13 cellular contexts compared by ENCODE assay signal in genomic region chr4:88705805-88706518, GRCh38. TPM values are rescaled to one million over a fixed set of nuclear protein-coding genes. Genes with fewer than 3 reads are reported as not detected.
DNase-seq lines count a peak whose midpoint lies in the region; ATAC-seq and TF ChIP-seq lines count a peak whose summit lies in the region.
"Had no signal": no experiment of that assay in that cellular context is flagged by ENCODE, and none has a peak within 500 bp of the region (broad histone marks: within the 10 kb centered on the region; RNA-seq: fewer than 3 reads in every experiment).

No MANE protein-coding gene starts in this region.

- WGBS in psoas muscle, 3 donors, result 72 to 78% (median 75%) methylated on average over 3 of the region's 3 CpGs

- CTCF ChIA-PET in CD4-positive, alpha-beta memory T cell (lab: Charles Lee; ENCODE audit: partially characterized antibody), result interaction anchor here (0.9 to 1.3 kb wide), 2 partner anchors 8 to 166 kb away, joined by 3 to 4 read pairs; partner anchors contain the start of gene NAP1L5

- H3K4me3 Mint-ChIP-seq in CD4-positive, alpha-beta memory T cell, result no peak overlapping the region
- H3K4me3 Mint-ChIP-seq: activated naive CD4-positive, alpha-beta T cell treated with anti-CD3 and anti-CD28 coated beads, Interleukin-2, amount 50 U/mL, for 24 hours; CD8-positive, alpha-beta memory T cell; H9; T-helper 1 cell treated with Interleukin-12 subunit alpha and Interleukin-12 subunit beta and Interleukin-4 antibody, amounts not matched to agents 30 μg/mL and 1 μg/mL, for 36 hours had no signal

- peaks cover 34% of the 10 kb centered on the region for H3K36me3 ChIP-seq in CD4-positive, alpha-beta memory T cell (ENCODE audit: insufficient read depth, low read length)
- peaks cover 8 to 46% of the 10 kb centered on the region in 2 donors for H3K36me3 ChIP-seq in psoas muscle (ENCODE audit: insufficient read depth in 1 of 2, low read depth in 1 of 2)

- peaks cover 0 to 5% (median 0%) of the 10 kb centered on the region in 4 donors for H3K4me1 Mint-ChIP-seq in CD4-positive, alpha-beta memory T cell
- H3K4me1 Mint-ChIP-seq: activated naive CD4-positive, alpha-beta T cell treated with anti-CD3 and anti-CD28 coated beads, Interleukin-2, amount 50 U/mL, for 24 hours; CD8-positive, alpha-beta memory T cell; H9 had no signal

- H3K4me3 ChIP-seq in CD4-positive, alpha-beta memory T cell (ENCODE audit: low read length in 2 of 2), result no peak overlapping the region
- H3K4me3 ChIP-seq in psoas muscle, result no peak overlapping the region

- POLR2A ChIA-PET in CD4-positive, alpha-beta memory T cell (lab: Charles Lee; ENCODE audit: partially characterized antibody), result no interaction called here

- H3K27ac Mint-ChIP-seq in CD4-positive, alpha-beta memory T cell, result peak overlapping the region in 4 of 7 donors; percentile 22 to 61 (median 47)
- H3K27ac Mint-ChIP-seq: activated naive CD4-positive, alpha-beta T cell treated with anti-CD3 and anti-CD28 coated beads, Interleukin-2, amount 50 U/mL, for 24 hours; T-helper 1 cell treated with Interleukin-12 subunit alpha and Interleukin-12 subunit beta and Interleukin-4 antibody, amounts not matched to agents 30 μg/mL and 1 μg/mL, for 36 hours had no signal

- no peak overlapping the region for H3K27ac ChIP-seq in CD4-positive, alpha-beta memory T cell (ENCODE audit: low read depth, low read length)
- peak overlapping the region; percentile 68 for H3K27ac ChIP-seq in psoas muscle

- no peaks in the 10 kb centered on the region for H3K27me3 Mint-ChIP-seq in CD4-positive, alpha-beta memory T cell
- H3K27me3 Mint-ChIP-seq: activated naive CD4-positive, alpha-beta T cell treated with anti-CD3 and anti-CD28 coated beads, Interleukin-2, amount 50 U/mL, for 24 hours; CD8-positive, alpha-beta memory T cell had no signal

- peaks cover 0 to 1% (median 0%) of the 10 kb centered on the region in 8 donors for H3K9me3 Mint-ChIP-seq in CD4-positive, alpha-beta memory T cell
- H3K9me3 Mint-ChIP-seq: activated naive CD4-positive, alpha-beta T cell treated with anti-CD3 and anti-CD28 coated beads, Interleukin-2, amount 50 U/mL, for 24 hours; CD8-positive, alpha-beta memory T cell; H9; T-helper 1 cell treated with Interleukin-12 subunit alpha and Interleukin-12 subunit beta and Interleukin-4 antibody, amounts not matched to agents 30 μg/mL and 1 μg/mL, for 36 hours had no signal

- ATAC-seq in SK-N-SH treated with all-trans-retinoic acid at 6 μM for 48 hours (peak; percentile 69), psoas muscle (peak; percentile 21 to 43 (median 28)), GM18868 (IDR thresholded peaks at IDR 0.05; ENCODE audit: unreplicated experiment) (no peak), GM21737 (IDR thresholded peaks at IDR 0.05; ENCODE audit: unreplicated experiment) (no peak), HG03342 (IDR thresholded peaks at IDR 0.05; ENCODE audit: unreplicated experiment) (no peak)

- no peak for TF ChIP-seq CTCF in psoas muscle (IDR thresholded peaks at IDR 0.05)

- H3K27me3 ChIP-seq in CD4-positive, alpha-beta memory T cell (ENCODE audit: insufficient read depth, low read length), result no peaks in the 10 kb centered on the region
- no peaks in the 10 kb centered on the region for H3K27me3 ChIP-seq in psoas muscle (ENCODE audit: insufficient read depth in 3 of 3, low read length in 2 of 3)

- no peaks in the 10 kb centered on the region for H3K9me3 ChIP-seq in CD4-positive, alpha-beta memory T cell (ENCODE audit: control insufficient read depth in 1 of 2, low read length in 2 of 2)
- no peaks in the 10 kb centered on the region for H3K9me3 ChIP-seq in psoas muscle

- intact Hi-C loops in CD4-positive, alpha-beta memory T cell (cut with micrococcal nuclease), result no loop called here
- intact Hi-C loops in psoas muscle (cut with DNase I), result loop anchor here (1.0 to 10.0 kb wide), 5 partner anchors 85 to 399 kb away; no protein-coding TSS in a partner anchor

- no peak for DNase-seq in CD4-positive, alpha-beta memory T cell
- DNase-seq in fibroblast of gingiva (ENCODE audit: low read depth) (peak; percentile 44), psoas muscle (no peak), NCI-H446 treated with DMSO at 0.1 percent for 48 hours (lab: John Stamatoyannopoulos, UW) (no peak)
- DNase-seq: CD8-positive, alpha-beta memory T cell; H9; NCI-H2029 treated with DMSO at 0.1 percent for 48 hours had no signal

- peaks cover 77% of the 10 kb centered on the region in 2 donors for H3K36me3 Mint-ChIP-seq in CD4-positive, alpha-beta memory T cell

- H3K4me1 ChIP-seq in CD4-positive, alpha-beta memory T cell (ENCODE audit: insufficient read depth, low read length), result no peaks in the 10 kb centered on the region
- peaks cover 4% of the 10 kb centered on the region for H3K4me1 ChIP-seq in psoas muscle

TF ChIP-seq in SK-N-SH treated with all-trans-retinoic acid at 6 μM for 48 hours, 23 proteins besides CTCF, POLR2A, EP300 and RAD21 (continues in another document):
- no peak for TF ChIP-seq CREB5 (CRISPR knock-in tag; IDR thresholded peaks at IDR 0.05; ENCODE audit: low read depth)
- TF ChIP-seq ZFP3 (CRISPR knock-in tag; IDR thresholded peaks at IDR 0.05), result no peak
- no peak for TF ChIP-seq GLIS3 (CRISPR knock-in tag; IDR thresholded peaks at IDR 0.05)
- no peak for TF ChIP-seq OSR1 (CRISPR knock-in tag; IDR thresholded peaks at IDR 0.05)
- no peak for TF ChIP-seq BACH2 (CRISPR knock-in tag; IDR thresholded peaks at IDR 0.05; ENCODE audit: borderline replicate concordance)
- no peak for TF ChIP-seq ISL1 (CRISPR knock-in tag; IDR thresholded peaks at IDR 0.05)
- TF ChIP-seq CSRNP3 (CRISPR knock-in tag; IDR thresholded peaks at IDR 0.05), result no peak
- no peak for TF ChIP-seq POU6F1 (CRISPR knock-in tag; IDR thresholded peaks at IDR 0.05; ENCODE audit: borderline replicate concordance, low read depth)
- no peak for TF ChIP-seq TOX (CRISPR knock-in tag; IDR thresholded peaks at IDR 0.05; ENCODE audit: borderline replicate concordance)
- TF ChIP-seq ZNF565 (CRISPR knock-in tag; conservative IDR thresholded peaks at IDR 0.05; ENCODE audit: low read depth), result no peak

RNA-seq across cellular contexts. Expression of gene NAP1L5, which starts 8.3 kb away (rescaled TPM):
- 1 to 10 TPM; 1.2 to 1.6 TPM for total RNA-seq in CD4-positive, alpha-beta memory T cell
- polyA plus RNA-seq in CD4-positive, alpha-beta memory T cell, result 1 to 10 TPM; 3.4 to 3.9 TPM
- 1 to 10 TPM; 2.8 to 4.0 (median 3.8) TPM for total RNA-seq in psoas muscle
- 1 to 10 TPM; 1.2 to 3.3 (median 1.3) TPM for polyA plus RNA-seq in psoas muscle

Comparison
In these comparisons a context has a peak if more than half of its experiments do, and no peak if none do; other contexts are left out.
1. ATAC-seq: peak in SK-N-SH treated with all-trans-retinoic acid at 6 μM for 48 hours (single experiment) and psoas muscle (4 of 4); none in GM18868 (single experiment), GM21737 (single experiment) and HG03342 (single experiment).